8 cellular contexts compared by ENCODE assay signal in the genomic region with DNA sequence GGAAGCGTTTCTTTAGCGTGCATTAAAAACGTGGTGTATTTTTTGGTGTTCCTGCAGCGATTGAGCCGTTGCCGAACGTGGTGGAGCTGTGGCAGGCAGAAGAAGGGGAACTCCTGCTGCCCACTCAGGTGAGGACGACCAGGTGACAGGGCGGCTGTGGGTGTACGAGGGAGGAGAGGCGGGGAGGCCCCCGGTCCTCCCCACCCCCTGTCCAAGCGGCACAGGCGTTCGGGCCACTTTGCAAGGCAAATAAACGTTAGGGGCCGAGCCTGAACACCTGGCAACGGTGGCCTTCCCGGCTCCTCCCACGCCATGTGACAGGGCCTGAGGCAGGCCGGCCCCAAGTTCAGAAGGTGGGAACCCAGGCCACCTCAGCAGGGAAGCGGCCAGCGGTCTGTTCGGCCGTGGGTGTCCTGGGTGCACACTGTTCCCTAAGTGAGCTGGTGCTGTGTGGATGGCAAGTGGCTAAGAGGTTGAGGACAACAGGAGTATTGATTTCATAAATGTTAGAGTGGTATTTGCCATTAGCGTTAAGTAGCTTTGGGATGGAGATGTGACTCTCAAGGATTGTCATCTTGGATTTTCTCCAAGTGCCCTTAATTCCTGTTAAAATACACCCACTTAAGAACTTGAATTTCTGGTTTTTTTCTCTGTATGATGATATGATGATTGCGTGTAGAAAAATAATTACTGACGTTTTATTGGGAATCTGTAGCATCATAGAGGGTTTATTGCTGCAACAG.
A peak's percentile ranks its signal among the peaks of the same experiment; 100 is the strongest.
DNase-seq lines count a peak whose midpoint lies in the region; ATAC-seq and TF ChIP-seq lines count a peak whose summit lies in the region.

No MANE protein-coding gene starts in this region.

- peak overlapping the region; percentile 85 for H2AFZ ChIP-seq in parathyroid adenoma

- H3K36me3 ChIP-seq in parathyroid adenoma (ENCODE audit: control insufficient read depth, insufficient read depth, low read length): no peaks in the 10 kb centered on the region

- H3K4me2 ChIP-seq in parathyroid adenoma (ENCODE audit: low read length): peak overlapping the region; percentile 89

- DNase-seq in CD1c-positive myeloid dendritic cell (ENCODE audit: extremely low spot score) (peak; percentile 46), NCI-H345 treated with DMSO at 0.1 percent for 48 hours (lab: John Stamatoyannopoulos, UW; ENCODE audit: unreplicated experiment) (peak; percentile 52), germinal center (ENCODE audit: low spot score) (peak; percentile 94), pons (ENCODE audit: low spot score) (no peak)
- DNase-seq in activated T-cell treated with anti-CD3 and anti-CD28 coated beads, Interleukin-2, amount 50 U/mL, for 48 hours: peak; percentile 69

- no peaks in the 10 kb centered on the region for H3K9me3 ChIP-seq in parathyroid adenoma (ENCODE audit: control insufficient read depth, low read length)

- H3K79me2 ChIP-seq in parathyroid adenoma: no peaks in the 10 kb centered on the region

- no peak for TF ChIP-seq CTCF in parathyroid adenoma (IDR thresholded peaks at IDR 0.05)

- no peaks in the 10 kb centered on the region for H3K27me3 ChIP-seq in parathyroid adenoma (ENCODE audit: control insufficient read depth, insufficient read depth, low read length)

- ATAC-seq in GM18907 (IDR thresholded peaks at IDR 0.05; ENCODE audit: unreplicated experiment) (peak; percentile 54), HG03064 (IDR thresholded peaks at IDR 0.05; ENCODE audit: low read depth, unreplicated experiment) (peak; percentile 51)

- H3K27ac ChIP-seq in parathyroid adenoma: no peak overlapping the region

- H3K4me1 ChIP-seq in parathyroid adenoma: peaks cover 2% of the 10 kb centered on the region

- peak overlapping the region; percentile 70 for H3K4me3 ChIP-seq in parathyroid adenoma (ENCODE audit: low read depth, low read length)

- no peak overlapping the region for H3K9ac ChIP-seq in parathyroid adenoma
